8 cellular contexts compared by ENCODE assay signal in genomic region chrX:70132877-70133302, GRCh38. TPM values are rescaled to one million over a fixed set of nuclear protein-coding genes. Genes with fewer than 3 reads are reported as not detected.
DNase-seq lines count a peak whose midpoint lies in the region; ATAC-seq, FAIRE-seq and TF ChIP-seq lines count a peak whose summit lies in the region.

No MANE protein-coding gene starts in this region.

- H3K27me3 ChIP-seq in lower lobe of right lung (ENCODE audit: low read depth), result no peaks in the 10 kb centered on the region

- no peaks in the 10 kb centered on the region for H3K9me3 ChIP-seq in lower lobe of right lung

- WGBS in urinary bladder, result under 1% methylated on average over 8 of the region's 8 CpGs

- TF ChIP-seq CTCF in brain (conservative IDR thresholded peaks at IDR 0.05), result no peak
- TF ChIP-seq CTCF in lower lobe of right lung (IDR thresholded peaks at IDR 0.05), result no peak

- no peak for DNase-seq in GM12892 (ENCODE audit: insufficient read length)
- DNase-seq in lower lobe of right lung, result no peak
- DNase-seq in NCI-H2171 treated with DMSO at 0.1 percent for 48 hours (lab: John Stamatoyannopoulos, UW), result no peak
- no peak for DNase-seq in DMS 273 (lab: John Stamatoyannopoulos, UW; ENCODE audit: unreplicated experiment)

- H3K36me3 ChIP-seq in lower lobe of right lung (peaks cover 5% of the 10 kb centered on the region), urinary bladder (ENCODE audit: insufficient read depth) (no peaks in the 10 kb centered on the region)

- peak overlapping the region; percentile 88 to 99 (median 96) for H3K27ac Mint-ChIP-seq in brain

- no peak for TF ChIP-seq POLR2A in GM12892 (IDR thresholded peaks at IDR 0.05; ENCODE audit: low read depth, low read length)

- FAIRE-seq in GM12892 (lab: Jason Lieb, UNC), result peak; percentile 27

- peaks cover 26% of the 10 kb centered on the region for H3K4me1 Mint-ChIP-seq in brain

- peaks cover 0 to 4% (median 0%) of the 10 kb centered on the region in 5 experiments for H3K9me3 Mint-ChIP-seq in brain

- H3K4me3 ChIP-seq in lower lobe of right lung (peak overlapping the region; percentile 75), urinary bladder (ENCODE audit: low read depth, low read length) (peak overlapping the region; percentile 64)

- H3K27ac ChIP-seq in lower lobe of right lung, result peak overlapping the region; percentile 87
- no peak overlapping the region for H3K27ac ChIP-seq in urinary bladder (ENCODE audit: low read depth)

- peak overlapping the region; percentile 99 to 100 (median 99) for H3K4me3 Mint-ChIP-seq in brain

- H3K27me3 Mint-ChIP-seq in brain, result peaks cover 10% of the 10 kb centered on the region

- H3K4me1 ChIP-seq in lower lobe of right lung (peaks cover 15% of the 10 kb centered on the region), urinary bladder (ENCODE audit: insufficient read depth) (no peaks in the 10 kb centered on the region)

- intact Hi-C loops in lower lobe of right lung (cut with DNase I), result no loop called here

- H3K36me3 Mint-ChIP-seq in brain, result no peaks in the 10 kb centered on the region

- ATAC-seq in HG03521 (IDR thresholded peaks at IDR 0.05; ENCODE audit: unreplicated experiment) (peak; percentile 36), lower lobe of right lung (peak in 1 of 2 donors; percentile 1), HG03571 (IDR thresholded peaks at IDR 0.05; ENCODE audit: unreplicated experiment) (no peak)

RNA-seq across cellular contexts. Expression of gene IGBP1, which starts 0.4 kb away (rescaled TPM):
- polyA plus RNA-seq in GM12892 (2012; ENCODE audit: missing spikeins), result 62.6 TPM
- polyA plus RNA-seq in brain (ENCODE audit: insufficient read depth, low read depth, low replicate concordance) (99.4 TPM), urinary bladder (77.0 TPM)
- total RNA-seq in lower lobe of right lung (60.1 TPM), urinary bladder (65.5 TPM)

RNA-seq across cellular contexts. Expression of gene DGAT2L6, which starts 44.4 kb away (rescaled TPM):
- polyA plus RNA-seq in GM12892 (2012; ENCODE audit: missing spikeins), result 0.17 TPM
- not detected for polyA plus RNA-seq in brain (ENCODE audit: insufficient read depth, low read depth, low replicate concordance)
- not detected for total RNA-seq in lower lobe of right lung
- not detected for total RNA-seq in urinary bladder
- polyA plus RNA-seq in urinary bladder, result not detected
